In genomic region chr17:79799538-79800324, GRCh38 we compare ENCODE assay signal across 10 cellular contexts. TPM values are rescaled to one million over a fixed set of nuclear protein-coding genes. Genes with fewer than 3 reads are reported as not detected.
DNase-seq lines count a peak whose midpoint lies in the region; ATAC-seq and TF ChIP-seq lines count a peak whose summit lies in the region.
"Had no signal": no experiment of that assay in that cellular context is flagged by ENCODE, and none has a peak within 500 bp of the region (broad histone marks: within the 10 kb centered on the region; RNA-seq: fewer than 3 reads in every experiment).

No MANE protein-coding gene starts in this region.

- intact Hi-C loops in dorsolateral prefrontal cortex (cut with DNase I) = loop anchor here in 1 of 2 donors (10.0 kb wide), 1 partner anchor 615 kb away; the partner anchor contains the start of gene ENDOV

- ATAC-seq in stimulated activated naive CD8-positive, alpha-beta T cell treated with anti-CD3 and anti-CD28 coated beads, Interleukin-15, Interleukin-2, amounts not matched to agents 100 U/mL and 50 U/mL, for 24 hours = no peak
- no peak for ATAC-seq in HG02759 (IDR thresholded peaks at IDR 0.05; ENCODE audit: unreplicated experiment)
- ATAC-seq in GM19463 (IDR thresholded peaks at IDR 0.05; ENCODE audit: unreplicated experiment) = no peak
- ATAC-seq: gastroesophageal sphincter had no signal

- H3K27me3 Mint-ChIP-seq in stimulated activated naive CD8-positive, alpha-beta T cell treated with anti-CD3 and anti-CD28 coated beads, Interleukin-15, Interleukin-2, amounts not matched to agents 100 ng/mL and 50 ng/mL, for 24 hours = peaks cover 48% of the 10 kb centered on the region
- H3K27me3 Mint-ChIP-seq in endodermal cell (ENCODE audit: insufficient read depth) = peaks cover 93% of the 10 kb centered on the region

- no peaks in the 10 kb centered on the region for H3K9me3 Mint-ChIP-seq in stimulated activated naive CD8-positive, alpha-beta T cell treated with anti-CD3 and anti-CD28 coated beads, Interleukin-15, Interleukin-2, amounts not matched to agents 100 ng/mL and 50 ng/mL, for 24 hours
- peaks cover 5% of the 10 kb centered on the region for H3K9me3 Mint-ChIP-seq in endodermal cell

- H3K27ac Mint-ChIP-seq in stimulated activated naive CD8-positive, alpha-beta T cell treated with anti-CD3 and anti-CD28 coated beads, Interleukin-15, Interleukin-2, amounts not matched to agents 100 ng/mL and 50 ng/mL, for 24 hours = peak overlapping the region; percentile 8
- H3K27ac Mint-ChIP-seq in endodermal cell = no peak overlapping the region

- H3K36me3 ChIP-seq in endodermal cell (ENCODE audit: control insufficient read depth, insufficient read depth, low read length) = peaks cover 2% of the 10 kb centered on the region

- H3K9me3 ChIP-seq in endodermal cell (ENCODE audit: control insufficient read depth, low read length) = no peaks in the 10 kb centered on the region
- H3K9me3 ChIP-seq: gastroesophageal sphincter had no signal

- H3K4me3 Mint-ChIP-seq in stimulated activated naive CD8-positive, alpha-beta T cell treated with anti-CD3 and anti-CD28 coated beads, Interleukin-15, Interleukin-2, amounts not matched to agents 100 ng/mL and 50 ng/mL, for 24 hours = peak overlapping the region; percentile 23
- H3K4me3 Mint-ChIP-seq in endodermal cell = no peak overlapping the region

- TF ChIP-seq CTCF in endodermal cell (conservative IDR thresholded peaks at IDR 0.05) = no peak
- no peak for TF ChIP-seq CTCF in dorsolateral prefrontal cortex (IDR thresholded peaks at IDR 0.05 in 54 of 56, conservative IDR thresholded peaks at IDR 0.05 in 2 of 56; ENCODE audit: low read depth in 1 of 56, partially characterized antibody in 56 of 56)

- no peak overlapping the region for H3K9ac ChIP-seq in endodermal cell (ENCODE audit: extremely low read depth, low read length, poor library complexity, severe bottlenecking)

- H3K36me3 Mint-ChIP-seq in stimulated activated naive CD8-positive, alpha-beta T cell treated with anti-CD3 and anti-CD28 coated beads, Interleukin-15, Interleukin-2, amounts not matched to agents 100 ng/mL and 50 ng/mL, for 24 hours (ENCODE audit: low read depth) = peaks cover 4% of the 10 kb centered on the region
- no peaks in the 10 kb centered on the region for H3K36me3 Mint-ChIP-seq in endodermal cell (ENCODE audit: low read depth)

- H3K4me1 ChIP-seq in endodermal cell (ENCODE audit: control insufficient read depth, insufficient read depth, low read length) = peaks cover 13% of the 10 kb centered on the region

- DNase-seq in stimulated activated naive CD8-positive, alpha-beta T cell treated with anti-CD3 and anti-CD28 coated beads, Interleukin-15, Interleukin-2, amounts not matched to agents 100 U/mL and 50 U/mL, for 24 hours = no peak
- DNase-seq in RPMI8226 (peak; percentile 41), endodermal cell (peak; percentile 75), dorsolateral prefrontal cortex (no peak)
- DNase-seq in stimulated activated CD4-positive, alpha-beta T cell treated with anti-CD3 and anti-CD28 coated beads, Interleukin-12 subunit alpha, Interleukin-12 subunit beta, amount 100 ng/mL, for 4 hours = no peak
- DNase-seq: caudate nucleus had no signal

- no peak overlapping the region for H3K27ac ChIP-seq in endodermal cell (ENCODE audit: low read depth, low read length)
- no peak overlapping the region for H3K27ac ChIP-seq in dorsolateral prefrontal cortex
- H3K27ac ChIP-seq: gastroesophageal sphincter had no signal

- WGBS in endodermal cell (ENCODE audit: insufficient coverage in 1 of 2, insufficient read length in 1 of 2), 2 experiments = 2 to 5% methylated on average over 13 to 31 of the region's 31 CpGs

- H3K27me3 ChIP-seq in endodermal cell (ENCODE audit: control insufficient read depth, insufficient read depth, low read length, poor library complexity, severe bottlenecking) (peaks cover 90% of the 10 kb centered on the region), dorsolateral prefrontal cortex (peaks cover 42 to 75% (median 71%) of the 10 kb centered on the region in 45 donors)

- peak overlapping the region; percentile 69 for H3K4me3 ChIP-seq in endodermal cell (ENCODE audit: low read length)
- H3K4me3 ChIP-seq in dorsolateral prefrontal cortex = no peak overlapping the region
- H3K4me3 ChIP-seq: gastroesophageal sphincter had no signal

- peaks cover 56% of the 10 kb centered on the region for H3K4me1 Mint-ChIP-seq in stimulated activated naive CD8-positive, alpha-beta T cell treated with anti-CD3 and anti-CD28 coated beads, Interleukin-15, Interleukin-2, amounts not matched to agents 100 ng/mL and 50 ng/mL, for 24 hours (ENCODE audit: low read depth)
- H3K4me1 Mint-ChIP-seq in endodermal cell = peaks cover 21% of the 10 kb centered on the region

RNA-seq across cellular contexts. Expression of gene CBX8, which starts 2.9 kb away (rescaled TPM):
- total RNA-seq in endodermal cell (1 to 10 TPM; 5.4 to 5.6 TPM), dorsolateral prefrontal cortex (10 to 100 TPM in 2 of 120 experiments, 1 to 10 TPM in 118; 1.5 to 10.3 (median 5.0) TPM)
- 11.0 TPM for polyA plus RNA-seq in endodermal cell (2013, experiment 1 of 2)
- polyA plus RNA-seq in endodermal cell (2013, experiment 2 of 2) = 8.7 TPM

RNA-seq across cellular contexts. Expression of gene CBX2, which starts 21.8 kb away (rescaled TPM):
- total RNA-seq in endodermal cell (10 to 100 TPM; 75.0 to 78.6 TPM), dorsolateral prefrontal cortex (1 to 10 TPM in 103 of 120 experiments, under 1 TPM in 16, not detected in 1; 0.44 to 4.2 (median 1.8) TPM)
- 74.2 TPM for polyA plus RNA-seq in endodermal cell (2013, experiment 1 of 2)
- polyA plus RNA-seq in endodermal cell (2013, experiment 2 of 2) = 70.5 TPM

RNA-seq across cellular contexts. Expression of gene CBX4, which starts 39.5 kb away (rescaled TPM):
- total RNA-seq in endodermal cell = 1 to 10 TPM; 4.2 to 4.9 TPM
- polyA plus RNA-seq in endodermal cell (2013, experiment 1 of 2) = 14.4 TPM
- 9.6 TPM for polyA plus RNA-seq in endodermal cell (2013, experiment 2 of 2)
- 10 to 100 TPM; 26.4 to 54.9 (median 35.9) TPM for total RNA-seq in dorsolateral prefrontal cortex

Comparison
In these comparisons a context has a peak if more than half of its experiments do, and no peak if none do; other contexts are left out.
1. DNase-seq: peak in RPMI8226 (single experiment) and endodermal cell (single experiment); none in stimulated activated naive CD8-positive, alpha-beta T cell treated with anti-CD3 and anti-CD28 coated beads, Interleukin-15, Interleukin-2, amounts not matched to agents 100 U/mL and 50 U/mL, for 24 hours (single experiment), stimulated activated CD4-positive, alpha-beta T cell treated with anti-CD3 and anti-CD28 coated beads, Interleukin-12 subunit alpha, Interleukin-12 subunit beta, amount 100 ng/mL, for 4 hours (single experiment) and dorsolateral prefrontal cortex (0 of 10).
2. RNA of gene CBX2, which starts 21.8 kb away (total RNA-seq): 75.0 to 78.6 TPM in endodermal cell; 0.44 to 4.2 TPM in dorsolateral prefrontal cortex; every median in the first group is over 10 times any median in the second.
3. RNA of gene CBX4, which starts 39.5 kb away (total RNA-seq): 26.4 to 54.9 TPM in dorsolateral prefrontal cortex; 4.2 to 4.9 TPM in endodermal cell; every median in the first group is over 4 times any median in the second.